20 cellular contexts compared by ENCODE assay signal in genomic region chr19:2109278-2109864, GRCh38.
"Had no signal": no experiment of that assay in that cellular context is flagged by ENCODE, and none has a peak within 500 bp of the region (broad histone marks: within the 10 kb centered on the region; RNA-seq: fewer than 3 reads in every experiment).

No MANE protein-coding gene starts in this region.

- H3K36me3 ChIP-seq: uterus had no signal

- H3K27ac ChIP-seq: hepatocyte, tibial nerve, uterus had no signal

- H3K9me3 Mint-ChIP-seq: activated CD4-positive, alpha-beta T cell treated with anti-CD3 and anti-CD28 coated beads, Interleukin-2, amount 10 ng/mL, durations not matched to agents 7 days and 5 days; activated naive CD4-positive, alpha-beta T cell treated with anti-CD3 and anti-CD28 coated beads, Interleukin-2, amount 50 U/mL, for 24 hours; effector memory CD8-positive, alpha-beta T cell; mesothelial cell of epicardium; natural killer cell treated with Interleukin-12 subunit alpha and Interleukin-12 subunit beta and Interleukin-15 and Interleukin-18, amount 100 ng/mL, for 72 hours had no signal

- H3K4me1 Mint-ChIP-seq: activated CD4-positive, alpha-beta T cell treated with anti-CD3 and anti-CD28 coated beads, Interleukin-2, amount 10 ng/mL, durations not matched to agents 7 days and 5 days; mesothelial cell of epicardium had no signal

- H3K27me3 ChIP-seq: hepatocyte, tibial nerve, uterus had no signal

- H3K4me3 Mint-ChIP-seq: activated CD4-positive, alpha-beta T cell treated with anti-CD3 and anti-CD28 coated beads, Interleukin-2, amount 10 ng/mL, durations not matched to agents 7 days and 5 days; activated CD8-positive, alpha-beta T cell treated with anti-CD3 and anti-CD28 coated beads, Interleukin-2, amount 10 ng/mL, durations not matched to agents 7 days and 5 days; activated naive CD4-positive, alpha-beta T cell treated with anti-CD3 and anti-CD28 coated beads, Interleukin-2, amount 50 U/mL, for 24 hours; effector memory CD8-positive, alpha-beta T cell; mesothelial cell of epicardium; natural killer cell treated with Interleukin-12 subunit alpha and Interleukin-12 subunit beta and Interleukin-15 and Interleukin-18, amount 100 ng/mL, for 72 hours; T-helper 1 cell treated with Interleukin-12 subunit alpha and Interleukin-12 subunit beta and Interleukin-4 antibody, amounts not matched to agents 30 μg/mL and 1 μg/mL, for 36 hours had no signal

- DNase-seq: activated CD4-positive, alpha-beta T cell treated with anti-CD3 and anti-CD28 coated beads, Interleukin-2, amount 10 ng/mL, durations not matched to agents 7 days and 5 days; activated CD8-positive, alpha-beta T cell treated with anti-CD3 and anti-CD28 coated beads, Interleukin-2, amount 10 ng/mL, durations not matched to agents 7 days and 5 days; activated effector memory CD4-positive, alpha-beta T cell treated with anti-CD3 and anti-CD28 coated beads, Interleukin-2, amount 50 U/mL, for 16 hours; activated T-cell treated with anti-CD3 and anti-CD28 coated beads, Interleukin-2, amount 50 U/mL, for 48 hours; dermis blood vessel endothelial cell; effector memory CD8-positive, alpha-beta T cell; left colon; nucleus accumbens; stimulated activated CD4-positive, alpha-beta T cell treated with anti-CD3 and anti-CD28 coated beads, Interleukin-12 subunit alpha, Interleukin-12 subunit beta, amount 100 ng/mL, for 4 hours; stimulated activated CD4-positive, alpha-beta T cell treated with anti-CD3 and anti-CD28 coated beads, Interleukin-1b, Interleukin-23, amount 100 ng/mL, for 48 hours; stimulated activated CD8-positive, alpha-beta memory T cell treated with anti-CD3 and anti-CD28 coated beads, Interleukin-4, amount 100 ng/mL, for 48 hours; stimulated activated naive CD8-positive, alpha-beta T cell treated with anti-CD3 and anti-CD28 coated beads, Interleukin-15, Interleukin-2, amounts not matched to agents 100 U/mL and 50 U/mL, for 24 hours; substantia nigra; uterus had no signal

- H3K4me1 ChIP-seq: uterus had no signal

- H3K27ac Mint-ChIP-seq: activated CD4-positive, alpha-beta T cell treated with anti-CD3 and anti-CD28 coated beads, Interleukin-2, amount 10 ng/mL, durations not matched to agents 7 days and 5 days; activated CD8-positive, alpha-beta T cell treated with anti-CD3 and anti-CD28 coated beads, Interleukin-2, amount 10 ng/mL, durations not matched to agents 7 days and 5 days; activated naive CD4-positive, alpha-beta T cell treated with anti-CD3 and anti-CD28 coated beads, Interleukin-2, amount 50 U/mL, for 24 hours; effector memory CD8-positive, alpha-beta T cell; mesothelial cell of epicardium; natural killer cell treated with Interleukin-12 subunit alpha and Interleukin-12 subunit beta and Interleukin-15 and Interleukin-18, amount 100 ng/mL, for 72 hours; T-helper 1 cell treated with Interleukin-12 subunit alpha and Interleukin-12 subunit beta and Interleukin-4 antibody, amounts not matched to agents 30 μg/mL and 1 μg/mL, for 36 hours had no signal

- ATAC-seq: activated CD8-positive, alpha-beta T cell treated with anti-CD3 and anti-CD28 coated beads, Interleukin-2, amount 10 ng/mL, durations not matched to agents 7 days and 5 days; effector memory CD8-positive, alpha-beta T cell; left colon; stimulated activated naive CD8-positive, alpha-beta T cell treated with anti-CD3 and anti-CD28 coated beads, Interleukin-15, Interleukin-2, amounts not matched to agents 100 U/mL and 50 U/mL, for 24 hours had no signal

- H3K9me3 ChIP-seq: uterus had no signal

- H3K4me3 ChIP-seq: hepatocyte, tibial nerve, uterus had no signal

- H3K27me3 Mint-ChIP-seq: activated CD4-positive, alpha-beta T cell treated with anti-CD3 and anti-CD28 coated beads, Interleukin-2, amount 10 ng/mL, durations not matched to agents 7 days and 5 days; activated naive CD4-positive, alpha-beta T cell treated with anti-CD3 and anti-CD28 coated beads, Interleukin-2, amount 50 U/mL, for 24 hours; effector memory CD8-positive, alpha-beta T cell; natural killer cell treated with Interleukin-12 subunit alpha and Interleukin-12 subunit beta and Interleukin-15 and Interleukin-18, amount 100 ng/mL, for 72 hours had no signal
